In genomic region chr12:117832459-117833457, GRCh38 we compare ENCODE assay signal across 1 cellular context.
TF ChIP-seq lines count a peak whose summit lies in the region.

No MANE protein-coding gene starts in this region.

TF ChIP-seq in HepG2, 621 proteins besides CTCF, POLR2A, EP300 and RAD21 (continued from another document):
- TF ChIP-seq, protein P1, sequence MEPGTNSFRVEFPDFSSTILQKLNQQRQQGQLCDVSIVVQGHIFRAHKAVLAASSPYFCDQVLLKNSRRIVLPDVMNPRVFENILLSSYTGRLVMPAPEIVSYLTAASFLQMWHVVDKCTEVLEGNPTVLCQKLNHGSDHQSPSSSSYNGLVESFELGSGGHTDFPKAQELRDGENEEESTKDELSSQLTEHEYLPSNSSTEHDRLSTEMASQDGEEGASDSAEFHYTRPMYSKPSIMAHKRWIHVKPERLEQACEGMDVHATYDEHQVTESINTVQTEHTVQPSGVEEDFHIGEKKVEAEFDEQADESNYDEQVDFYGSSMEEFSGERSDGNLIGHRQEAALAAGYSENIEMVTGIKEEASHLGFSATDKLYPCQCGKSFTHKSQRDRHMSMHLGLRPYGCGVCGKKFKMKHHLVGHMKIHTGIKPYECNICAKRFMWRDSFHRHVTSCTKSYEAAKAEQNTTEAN (CRISPR knock-in tag; conservative IDR thresholded peaks at IDR 0.05), result no peak
- TF ChIP-seq RBM22 (optimal IDR thresholded peaks at IDR 0.05; ENCODE audit: low read length) (no peak), ZHX2 (IDR thresholded peaks at IDR 0.05; ENCODE audit: low read depth) (no peak), ZHX2 (CRISPR knock-in tag; IDR thresholded peaks at IDR 0.05; ENCODE audit: borderline replicate concordance) (no peak), ZFY (CRISPR knock-in tag; IDR thresholded peaks at IDR 0.05) (no peak), MED13 (CRISPR knock-in tag; IDR thresholded peaks at IDR 0.05) (no peak), ZNF281 (CRISPR knock-in tag; IDR thresholded peaks at IDR 0.05; ENCODE audit: borderline replicate concordance) (no peak), NR2F6 (IDR thresholded peaks at IDR 0.05) (no peak), NR2F6 (CRISPR knock-in tag; IDR thresholded peaks at IDR 0.05) (no peak), ZNF879 (CRISPR knock-in tag; IDR thresholded peaks at IDR 0.05) (no peak), MZF1 (CRISPR knock-in tag; IDR thresholded peaks at IDR 0.05; ENCODE audit: borderline replicate concordance) (no peak), ATAD3A (CRISPR knock-in tag; IDR thresholded peaks at IDR 0.05) (no peak)
